1 cellular context compared by ENCODE assay signal in the genomic region with DNA sequence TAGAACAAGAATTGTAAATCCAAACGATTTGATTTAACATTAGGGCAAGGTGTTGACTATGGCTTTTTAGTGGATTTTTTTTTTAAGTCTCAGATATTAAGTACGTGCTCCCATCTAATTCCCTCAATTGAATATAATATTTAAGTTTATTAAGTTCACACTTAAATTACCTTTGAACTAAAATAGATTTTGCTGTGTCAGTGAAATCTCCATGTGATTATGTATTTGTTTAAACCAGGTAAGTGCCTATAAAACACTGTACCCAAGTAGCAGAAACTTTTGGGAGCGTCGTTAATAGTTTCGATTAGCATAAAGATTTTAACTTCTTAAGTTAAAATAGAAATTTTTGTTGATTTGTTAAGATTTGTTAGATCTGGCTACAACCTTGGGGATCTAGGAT.
TF ChIP-seq lines count a peak whose summit lies in the region.

No MANE protein-coding gene starts in this region.

TF ChIP-seq in WTC11, 78 proteins besides CTCF, POLR2A, EP300 and RAD21 (continued from another document):
- TF ChIP-seq, protein P1, sequence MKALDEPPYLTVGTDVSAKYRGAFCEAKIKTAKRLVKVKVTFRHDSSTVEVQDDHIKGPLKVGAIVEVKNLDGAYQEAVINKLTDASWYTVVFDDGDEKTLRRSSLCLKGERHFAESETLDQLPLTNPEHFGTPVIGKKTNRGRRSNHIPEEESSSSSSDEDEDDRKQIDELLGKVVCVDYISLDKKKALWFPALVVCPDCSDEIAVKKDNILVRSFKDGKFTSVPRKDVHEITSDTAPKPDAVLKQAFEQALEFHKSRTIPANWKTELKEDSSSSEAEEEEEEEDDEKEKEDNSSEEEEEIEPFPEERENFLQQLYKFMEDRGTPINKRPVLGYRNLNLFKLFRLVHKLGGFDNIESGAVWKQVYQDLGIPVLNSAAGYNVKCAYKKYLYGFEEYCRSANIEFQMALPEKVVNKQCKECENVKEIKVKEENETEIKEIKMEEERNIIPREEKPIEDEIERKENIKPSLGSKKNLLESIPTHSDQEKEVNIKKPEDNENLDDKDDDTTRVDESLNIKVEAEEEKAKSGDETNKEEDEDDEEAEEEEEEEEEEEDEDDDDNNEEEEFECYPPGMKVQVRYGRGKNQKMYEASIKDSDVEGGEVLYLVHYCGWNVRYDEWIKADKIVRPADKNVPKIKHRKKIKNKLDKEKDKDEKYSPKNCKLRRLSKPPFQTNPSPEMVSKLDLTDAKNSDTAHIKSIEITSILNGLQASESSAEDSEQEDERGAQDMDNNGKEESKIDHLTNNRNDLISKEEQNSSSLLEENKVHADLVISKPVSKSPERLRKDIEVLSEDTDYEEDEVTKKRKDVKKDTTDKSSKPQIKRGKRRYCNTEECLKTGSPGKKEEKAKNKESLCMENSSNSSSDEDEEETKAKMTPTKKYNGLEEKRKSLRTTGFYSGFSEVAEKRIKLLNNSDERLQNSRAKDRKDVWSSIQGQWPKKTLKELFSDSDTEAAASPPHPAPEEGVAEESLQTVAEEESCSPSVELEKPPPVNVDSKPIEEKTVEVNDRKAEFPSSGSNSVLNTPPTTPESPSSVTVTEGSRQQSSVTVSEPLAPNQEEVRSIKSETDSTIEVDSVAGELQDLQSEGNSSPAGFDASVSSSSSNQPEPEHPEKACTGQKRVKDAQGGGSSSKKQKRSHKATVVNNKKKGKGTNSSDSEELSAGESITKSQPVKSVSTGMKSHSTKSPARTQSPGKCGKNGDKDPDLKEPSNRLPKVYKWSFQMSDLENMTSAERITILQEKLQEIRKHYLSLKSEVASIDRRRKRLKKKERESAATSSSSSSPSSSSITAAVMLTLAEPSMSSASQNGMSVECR (CRISPR knock-in tag; IDR thresholded peaks at IDR 0.05; ENCODE audit: borderline replicate concordance), result no peak
- no peak for TF ChIP-seq ZNF263 (CRISPR knock-in tag; IDR thresholded peaks at IDR 0.05; ENCODE audit: low read depth)
- TF ChIP-seq, protein P2, sequence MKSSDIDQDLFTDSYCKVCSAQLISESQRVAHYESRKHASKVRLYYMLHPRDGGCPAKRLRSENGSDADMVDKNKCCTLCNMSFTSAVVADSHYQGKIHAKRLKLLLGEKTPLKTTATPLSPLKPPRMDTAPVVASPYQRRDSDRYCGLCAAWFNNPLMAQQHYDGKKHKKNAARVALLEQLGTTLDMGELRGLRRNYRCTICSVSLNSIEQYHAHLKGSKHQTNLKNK (CRISPR knock-in tag; IDR thresholded peaks at IDR 0.05), result no peak
- TF ChIP-seq SMAD4 (CRISPR knock-in tag; IDR thresholded peaks at IDR 0.05), result no peak
- TF ChIP-seq, protein P3, sequence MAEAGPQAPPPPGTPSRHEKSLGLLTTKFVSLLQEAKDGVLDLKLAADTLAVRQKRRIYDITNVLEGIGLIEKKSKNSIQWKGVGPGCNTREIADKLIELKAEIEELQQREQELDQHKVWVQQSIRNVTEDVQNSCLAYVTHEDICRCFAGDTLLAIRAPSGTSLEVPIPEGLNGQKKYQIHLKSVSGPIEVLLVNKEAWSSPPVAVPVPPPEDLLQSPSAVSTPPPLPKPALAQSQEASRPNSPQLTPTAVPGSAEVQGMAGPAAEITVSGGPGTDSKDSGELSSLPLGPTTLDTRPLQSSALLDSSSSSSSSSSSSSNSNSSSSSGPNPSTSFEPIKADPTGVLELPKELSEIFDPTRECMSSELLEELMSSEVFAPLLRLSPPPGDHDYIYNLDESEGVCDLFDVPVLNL (CRISPR knock-in tag; IDR thresholded peaks at IDR 0.05; ENCODE audit: borderline replicate concordance, low read depth), result no peak
- no peak for TF ChIP-seq FOXK1 (CRISPR knock-in tag; IDR thresholded peaks at IDR 0.05)
- no peak for TF ChIP-seq ZBTB21 (CRISPR knock-in tag; IDR thresholded peaks at IDR 0.05; ENCODE audit: borderline replicate concordance)
- TF ChIP-seq ATF1 (CRISPR knock-in tag; IDR thresholded peaks at IDR 0.05), result no peak
TF ChIP-seq in WTC11: peak in this region for 0.
